Comparison of ENCODE assay signal across 1 cellular context in genomic region chr2:101012054-101012705, GRCh38.
A peak's percentile ranks its signal among the peaks of the same experiment; 100 is the strongest.
TF ChIP-seq lines count a peak whose summit lies in the region.

No MANE protein-coding gene starts in this region.

TF ChIP-seq in GM12878, 131 proteins besides CTCF, POLR2A, EP300 and RAD21 (continued from another document and continues in another):
- TF ChIP-seq PRDM15 (CRISPR knock-in tag; IDR thresholded peaks at IDR 0.05): no peak
- TF ChIP-seq ETV6 (conservative IDR thresholded peaks at IDR 0.05 in 1 of 2, IDR thresholded peaks at IDR 0.05 in 1 of 2; ENCODE audit: borderline replicate concordance in 1 of 2, low read depth in 1 of 2): no peak
- no peak for TF ChIP-seq SRF (IDR thresholded peaks at IDR 0.05; ENCODE audit: low read depth in 2 of 2, low read length in 2 of 2)
- no peak for TF ChIP-seq CBFB (IDR thresholded peaks at IDR 0.05; ENCODE audit: low read depth)
- TF ChIP-seq SMC3 (IDR thresholded peaks at IDR 0.05; ENCODE audit: borderline replicate concordance, low read length): no peak
- TF ChIP-seq CREM (IDR thresholded peaks at IDR 0.05; ENCODE audit: low read depth): peak; percentile 48
- peak; percentile 46; the same call in 1 of the 2 replicates for TF ChIP-seq DPF2 (IDR thresholded peaks at IDR 0.05)
- TF ChIP-seq ZNF24 (IDR thresholded peaks at IDR 0.05): 0 out of 2 replicates have a peak, but pooled peaks have one; percentile 22
- no peak for TF ChIP-seq ZBED1 (IDR thresholded peaks at IDR 0.05; ENCODE audit: borderline replicate concordance)
- no peak for TF ChIP-seq IRF3 (IDR thresholded peaks at IDR 0.05)
- no peak for TF ChIP-seq TAF1 (IDR thresholded peaks at IDR 0.05; ENCODE audit: borderline replicate concordance, low read depth, low read length)
- TF ChIP-seq SP1 (IDR thresholded peaks at IDR 0.05; ENCODE audit: low read depth, low read length): peak; percentile 19
- peak; percentile 76 for TF ChIP-seq MEF2B (IDR thresholded peaks at IDR 0.05; ENCODE audit: partially characterized antibody, poor library complexity, severe bottlenecking)
- no peak for TF ChIP-seq SMAD5 (IDR thresholded peaks at IDR 0.05; ENCODE audit: low read depth)
- TF ChIP-seq RUNX3 (IDR thresholded peaks at IDR 0.05; ENCODE audit: low read length): peak; percentile 51
- TF ChIP-seq CEBPB (IDR thresholded peaks at IDR 0.05; ENCODE audit: borderline replicate concordance in 1 of 2, low read depth in 2 of 2, low read length in 2 of 2): no peak
- no peak for TF ChIP-seq EGR1 (IDR thresholded peaks at IDR 0.05; ENCODE audit: borderline replicate concordance in 1 of 2, low read depth in 2 of 2, low read length in 2 of 2)
- no peak for TF ChIP-seq ZBTB33 (IDR thresholded peaks at IDR 0.05)
- no peak for TF ChIP-seq E4F1 (IDR thresholded peaks at IDR 0.05; ENCODE audit: borderline replicate concordance, partially characterized antibody)
- peak; percentile 62; the same call in 1 of the 2 replicates for TF ChIP-seq RELB (IDR thresholded peaks at IDR 0.05; ENCODE audit: low read depth)
- TF ChIP-seq ZBTB4 (CRISPR knock-in tag; IDR thresholded peaks at IDR 0.05): no peak
- TF ChIP-seq NR2C2 (IDR thresholded peaks at IDR 0.05; ENCODE audit: borderline replicate concordance, control insufficient read depth, insufficient read length, low read depth): no peak
- TF ChIP-seq ZNF207 (IDR thresholded peaks at IDR 0.05; ENCODE audit: borderline replicate concordance): no peak
- TF ChIP-seq BCLAF1 (IDR thresholded peaks at IDR 0.05): no peak
- TF ChIP-seq RCOR1 (conservative IDR thresholded peaks at IDR 0.05; ENCODE audit: low read depth, low read length): no peak
- no peak for TF ChIP-seq KAT2A (conservative IDR thresholded peaks at IDR 0.05; ENCODE audit: control insufficient read depth, low read depth, low read length)
- peak; percentile 91 for TF ChIP-seq BCL3 (IDR thresholded peaks at IDR 0.05; ENCODE audit: borderline replicate concordance, insufficient read depth, low read depth, low read length, poor library complexity, severe bottlenecking)
- no peak for TF ChIP-seq HDAC6 (IDR thresholded peaks at IDR 0.05; ENCODE audit: unreplicated experiment)
- TF ChIP-seq LARP7 (IDR thresholded peaks at IDR 0.05): no peak
- TF ChIP-seq PBX3 (IDR thresholded peaks at IDR 0.05; ENCODE audit: insufficient replicate concordance, low read depth, low read length): no peak
- no peak for TF ChIP-seq ATF3 (IDR thresholded peaks at IDR 0.05; ENCODE audit: borderline replicate concordance, extremely low read depth, low read depth, low read length)
- no peak; the same call in 1 of the 2 replicates for TF ChIP-seq PML (IDR thresholded peaks at IDR 0.05; ENCODE audit: low read length)
